1 cellular context compared by ENCODE assay signal in genomic region chr11:65180877-65181568, GRCh38.
A peak's percentile ranks its signal among the peaks of the same experiment; 100 is the strongest.
TF ChIP-seq lines count a peak whose summit lies in the region.

No MANE protein-coding gene starts in this region.

TF ChIP-seq in HepG2, 621 proteins besides CTCF, POLR2A, EP300 and RAD21 (continued from another document and continues in another):
- no peak for TF ChIP-seq CSRNP1 (CRISPR knock-in tag; IDR thresholded peaks at IDR 0.05)
- peak; percentile 81; the same call in 1 of the 2 replicates for TF ChIP-seq ZNF567 (CRISPR knock-in tag; IDR thresholded peaks at IDR 0.05; ENCODE audit: borderline replicate concordance)
- no peak for TF ChIP-seq ZFP62 (CRISPR knock-in tag; IDR thresholded peaks at IDR 0.05)
- TF ChIP-seq ZBTB42 (CRISPR knock-in tag; IDR thresholded peaks at IDR 0.05): no peak
- no peak for TF ChIP-seq SIX4 (CRISPR knock-in tag; IDR thresholded peaks at IDR 0.05)
- peak; percentile 51; the same call in 1 of the 2 replicates for TF ChIP-seq KDM1A (CRISPR knock-in tag; IDR thresholded peaks at IDR 0.05)
- TF ChIP-seq SAFB2 (CRISPR knock-in tag; IDR thresholded peaks at IDR 0.05; ENCODE audit: borderline replicate concordance, low read depth): no peak; the same call in 1 of the 2 replicates
- TF ChIP-seq SP4 (CRISPR knock-in tag; IDR thresholded peaks at IDR 0.05): no peak
- TF ChIP-seq ZEB1 (IDR thresholded peaks at IDR 0.05; ENCODE audit: insufficient replicate concordance, low read depth): no peak
- TF ChIP-seq ZNF263 (CRISPR knock-in tag; IDR thresholded peaks at IDR 0.05): peak; percentile 31; the same call in 1 of the 2 replicates
- TF ChIP-seq KLF16 (CRISPR knock-in tag; IDR thresholded peaks at IDR 0.05): peak in 1 of 2 experiments; percentile 73; a peak in 2 of 4 replicates
- peak; percentile 64; the same call in 1 of the 2 replicates for TF ChIP-seq ZFP41 (CRISPR knock-in tag; IDR thresholded peaks at IDR 0.05; ENCODE audit: borderline replicate concordance)
- 0 out of 2 replicates have a peak, but pooled peaks have one; percentile 51 for TF ChIP-seq KLF13 (CRISPR knock-in tag; IDR thresholded peaks at IDR 0.05)
- no peak for TF ChIP-seq DR1 (CRISPR knock-in tag; IDR thresholded peaks at IDR 0.05)
- TF ChIP-seq SMARCC2 (IDR thresholded peaks at IDR 0.05): no peak
- no peak for TF ChIP-seq GZF1 (CRISPR knock-in tag; IDR thresholded peaks at IDR 0.05)
- TF ChIP-seq ZNF761 (CRISPR knock-in tag; conservative IDR thresholded peaks at IDR 0.05): no peak; the same call in 1 of the 2 replicates
- TF ChIP-seq ZNF747 (CRISPR knock-in tag; IDR thresholded peaks at IDR 0.05; ENCODE audit: borderline replicate concordance): no peak
- peak; percentile 38; the same call in 1 of the 2 replicates for TF ChIP-seq TMF1 (CRISPR knock-in tag; IDR thresholded peaks at IDR 0.05; ENCODE audit: low read depth)
- TF ChIP-seq ZNF550 (CRISPR knock-in tag; IDR thresholded peaks at IDR 0.05; ENCODE audit: borderline replicate concordance): no peak
- peak; percentile 48 for TF ChIP-seq AGO2 (optimal IDR thresholded peaks at IDR 0.05; ENCODE audit: low read depth, low read length)
- no peak for TF ChIP-seq ZNF367 (CRISPR knock-in tag; IDR thresholded peaks at IDR 0.05; ENCODE audit: borderline replicate concordance)
- no peak for TF ChIP-seq NR2F6 (IDR thresholded peaks at IDR 0.05)
- no peak for TF ChIP-seq NR2F6 (CRISPR knock-in tag; IDR thresholded peaks at IDR 0.05)
- TF ChIP-seq ZNF362 (CRISPR knock-in tag; IDR thresholded peaks at IDR 0.05; ENCODE audit: borderline replicate concordance): no peak
- no peak for TF ChIP-seq NFE2 (CRISPR knock-in tag; IDR thresholded peaks at IDR 0.05)
- TF ChIP-seq MATR3 (CRISPR knock-in tag; IDR thresholded peaks at IDR 0.05): no peak
- no peak; the same call in 1 of the 2 replicates for TF ChIP-seq CAMTA2 (CRISPR knock-in tag; IDR thresholded peaks at IDR 0.05; ENCODE audit: borderline replicate concordance)
- no peak for TF ChIP-seq ZFP37 (CRISPR knock-in tag; IDR thresholded peaks at IDR 0.05; ENCODE audit: borderline replicate concordance)
- TF ChIP-seq ZKSCAN5 (CRISPR knock-in tag; IDR thresholded peaks at IDR 0.05): no peak
- no peak for TF ChIP-seq KDM4B (CRISPR knock-in tag; IDR thresholded peaks at IDR 0.05)
- no peak for TF ChIP-seq TSC22D2 (CRISPR knock-in tag; IDR thresholded peaks at IDR 0.05; ENCODE audit: borderline replicate concordance)
- TF ChIP-seq ZMAT5 (CRISPR knock-in tag; IDR thresholded peaks at IDR 0.05; ENCODE audit: borderline replicate concordance, low read depth): no peak
- no peak for TF ChIP-seq ZNF354B (CRISPR knock-in tag; IDR thresholded peaks at IDR 0.05)
- TF ChIP-seq ZHX1 (CRISPR knock-in tag; IDR thresholded peaks at IDR 0.05; ENCODE audit: low read depth): no peak
- TF ChIP-seq GTF2F1 (IDR thresholded peaks at IDR 0.05; ENCODE audit: low read length): no peak
- no peak for TF ChIP-seq CREM (IDR thresholded peaks at IDR 0.05)
- TF ChIP-seq CREM (CRISPR knock-in tag; IDR thresholded peaks at IDR 0.05): no peak
- no peak for TF ChIP-seq ZNF326 (CRISPR knock-in tag; IDR thresholded peaks at IDR 0.05; ENCODE audit: borderline replicate concordance)
- peak; percentile 77; the same call in 1 of the 2 replicates for TF ChIP-seq ZNF225 (CRISPR knock-in tag; IDR thresholded peaks at IDR 0.05)
- peak; percentile 84; the same call in 1 of the 2 replicates for TF ChIP-seq ZBTB7A (CRISPR knock-in tag; IDR thresholded peaks at IDR 0.05)
- no peak for TF ChIP-seq TEAD3 (CRISPR knock-in tag; optimal IDR thresholded peaks at IDR 0.05; ENCODE audit: borderline replicate concordance)
- TF ChIP-seq HMGA1 (CRISPR knock-in tag; conservative IDR thresholded peaks at IDR 0.05): no peak
- no peak for TF ChIP-seq ZFP36 (IDR thresholded peaks at IDR 0.05; ENCODE audit: borderline replicate concordance, low read depth, low read length, partially characterized antibody)
- TF ChIP-seq IRF2 (CRISPR knock-in tag; IDR thresholded peaks at IDR 0.05): peak; percentile 23; the same call in 1 of the 2 replicates
- TF ChIP-seq ARID3A (IDR thresholded peaks at IDR 0.05; ENCODE audit: low read depth, low read length): no peak
- peak; percentile 66 for TF ChIP-seq XRCC5 (optimal IDR thresholded peaks at IDR 0.05; ENCODE audit: low read length)
- no peak for TF ChIP-seq ZNF431 (CRISPR knock-in tag; IDR thresholded peaks at IDR 0.05; ENCODE audit: borderline replicate concordance, low read depth)
- TF ChIP-seq PRDM4 (CRISPR knock-in tag; IDR thresholded peaks at IDR 0.05; ENCODE audit: borderline replicate concordance): no peak
- TF ChIP-seq ZNF790 (CRISPR knock-in tag; IDR thresholded peaks at IDR 0.05; ENCODE audit: borderline replicate concordance): no peak
- no peak for TF ChIP-seq STAT5B (CRISPR knock-in tag; IDR thresholded peaks at IDR 0.05)
- no peak for TF ChIP-seq ATF2 (CRISPR knock-in tag; IDR thresholded peaks at IDR 0.05)
- no peak for TF ChIP-seq TAF15 (IDR thresholded peaks at IDR 0.05; ENCODE audit: low read depth, low read length, poor library complexity, severe bottlenecking)
- no peak for TF ChIP-seq ZNF264 (CRISPR knock-in tag; IDR thresholded peaks at IDR 0.05)
- 0 out of 2 replicates have a peak, but pooled peaks have one; percentile 12 for TF ChIP-seq ZNF609 (CRISPR knock-in tag; IDR thresholded peaks at IDR 0.05; ENCODE audit: borderline replicate concordance)
- peak; percentile 75; the same call in 1 of the 2 replicates for TF ChIP-seq SALL2 (CRISPR knock-in tag; IDR thresholded peaks at IDR 0.05)
- 0 out of 2 replicates have a peak, but pooled peaks have one; percentile 37 for TF ChIP-seq ETV6 (CRISPR knock-in tag; conservative IDR thresholded peaks at IDR 0.05)
- TF ChIP-seq SIN3B (IDR thresholded peaks at IDR 0.05; ENCODE audit: low read length): peak; percentile 57; the same call in 1 of the 2 replicates
- no peak for TF ChIP-seq ZNF205 (CRISPR knock-in tag; IDR thresholded peaks at IDR 0.05)
